10 cellular contexts compared by ENCODE assay signal in the genomic region with DNA sequence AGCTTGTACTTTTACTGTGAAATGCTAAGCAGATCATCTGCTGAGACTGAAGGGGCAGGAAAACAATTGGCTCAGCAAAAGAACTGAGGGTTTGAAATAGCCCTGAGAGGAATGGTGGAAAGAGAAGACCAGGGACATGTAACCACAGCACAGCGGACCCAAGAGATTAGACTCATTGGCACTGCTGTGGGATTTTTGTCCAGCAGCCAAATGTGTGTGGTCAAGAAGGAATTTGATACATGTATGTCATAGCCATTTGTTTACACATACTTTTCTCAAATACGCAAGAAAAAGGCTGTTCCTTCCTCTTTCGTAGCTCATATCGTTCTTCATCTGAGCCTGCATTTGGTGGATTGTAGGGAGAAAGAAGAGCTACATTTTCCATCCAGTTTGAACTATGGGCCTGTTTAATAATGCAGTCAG.
A peak's percentile ranks its signal among the peaks of the same experiment; 100 is the strongest.
DNase-seq lines count a peak whose midpoint lies in the region; ATAC-seq and TF ChIP-seq lines count a peak whose summit lies in the region.
"Had no signal": no experiment of that assay in that cellular context is flagged by ENCODE, and none has a peak within 500 bp of the region (broad histone marks: within the 10 kb centered on the region; RNA-seq: fewer than 3 reads in every experiment).

No MANE protein-coding gene starts in this region.

- POLR2A ChIA-PET in naive thymus-derived CD8-positive, alpha-beta T cell (lab: Charles Lee): interaction anchor here (1.7 kb wide), 1 partner anchor 20 kb away, joined by 5 read pairs; no protein-coding TSS in a partner anchor

- ATAC-seq in naive thymus-derived CD8-positive, alpha-beta T cell: no peak
- ATAC-seq in GM19455 (IDR thresholded peaks at IDR 0.05; ENCODE audit: unreplicated experiment): no peak
- no peak for ATAC-seq in GM19395 (IDR thresholded peaks at IDR 0.05; ENCODE audit: unreplicated experiment)
- ATAC-seq: activated CD4-positive, CD25-positive, alpha-beta regulatory T cell treated with anti-CD3 and anti-CD28 coated beads, Interleukin-2, amount 50 U/mL, for 24 hours had no signal

- H3K4me3 Mint-ChIP-seq in naive thymus-derived CD8-positive, alpha-beta T cell: no peak overlapping the region

- H3K4me1 ChIP-seq in tibial artery: peaks cover 0 to 13% (median 10%) of the 10 kb centered on the region in 4 donors
- H3K4me1 ChIP-seq: BLaER1 had no signal

- H3K4me1 Mint-ChIP-seq in naive thymus-derived CD8-positive, alpha-beta T cell: peaks cover 17 to 63% (median 37%) of the 10 kb centered on the region in 4 donors

- intact Hi-C loops in tibial artery (cut with DNase I; ENCODE audit: low total_unique reads): no loop called here

- no peaks in the 10 kb centered on the region for H3K27me3 ChIP-seq in tibial artery
- H3K27me3 ChIP-seq: BLaER1 had no signal

- no peak for TF ChIP-seq CTCF in tibial artery (IDR thresholded peaks at IDR 0.05)

- peak overlapping the region in 1 of 2 donors; percentile 19 for H3K4me3 ChIP-seq in tibial artery
- H3K4me3 ChIP-seq: BLaER1 had no signal

- no peaks in the 10 kb centered on the region for H3K36me3 ChIP-seq in tibial artery
- H3K36me3 ChIP-seq: BLaER1 had no signal

- H3K9me3 ChIP-seq in tibial artery: no peaks in the 10 kb centered on the region

- peak overlapping the region in 4 of 10 donors; percentile 45 to 70 (median 62) for H3K27ac Mint-ChIP-seq in naive thymus-derived CD8-positive, alpha-beta T cell

- peak; percentile 32 for DNase-seq in SIG-M5 treated with dmso at 0.1 percent for 504 hours (lab: John Stamatoyannopoulos, UW; ENCODE audit: unreplicated experiment)
- DNase-seq in SIG-M5 (lab: John Stamatoyannopoulos, UW): no peak
- DNase-seq in SW480 (ENCODE audit: low spot score): peak; percentile 64
- DNase-seq in fibroblast of the conjunctiva (ENCODE audit: low read depth): peak; percentile 97
- peak in 1 of 2 donors; percentile 34 for DNase-seq in tibial artery
- no peak for DNase-seq in naive thymus-derived CD8-positive, alpha-beta T cell

- no peaks in the 10 kb centered on the region for H3K27me3 Mint-ChIP-seq in naive thymus-derived CD8-positive, alpha-beta T cell

- peaks cover 0 to 10% (median 2%) of the 10 kb centered on the region in 3 donors for H3K36me3 Mint-ChIP-seq in naive thymus-derived CD8-positive, alpha-beta T cell

- H3K27ac ChIP-seq in tibial artery: peak overlapping the region; percentile 5 to 22
- H3K27ac ChIP-seq: BLaER1 had no signal

- peaks cover 0 to 11% (median 3%) of the 10 kb centered on the region in 9 donors for H3K9me3 Mint-ChIP-seq in naive thymus-derived CD8-positive, alpha-beta T cell

Comparison
In these comparisons a context has a peak if more than half of its experiments do, and no peak if none do; other contexts are left out.
1. DNase-seq: peak in SIG-M5 treated with dmso at 0.1 percent for 504 hours (single experiment), SW480 (single experiment) and fibroblast of the conjunctiva (single experiment); none in SIG-M5 (single experiment) and naive thymus-derived CD8-positive, alpha-beta T cell (0 of 10).